In the genomic region with DNA sequence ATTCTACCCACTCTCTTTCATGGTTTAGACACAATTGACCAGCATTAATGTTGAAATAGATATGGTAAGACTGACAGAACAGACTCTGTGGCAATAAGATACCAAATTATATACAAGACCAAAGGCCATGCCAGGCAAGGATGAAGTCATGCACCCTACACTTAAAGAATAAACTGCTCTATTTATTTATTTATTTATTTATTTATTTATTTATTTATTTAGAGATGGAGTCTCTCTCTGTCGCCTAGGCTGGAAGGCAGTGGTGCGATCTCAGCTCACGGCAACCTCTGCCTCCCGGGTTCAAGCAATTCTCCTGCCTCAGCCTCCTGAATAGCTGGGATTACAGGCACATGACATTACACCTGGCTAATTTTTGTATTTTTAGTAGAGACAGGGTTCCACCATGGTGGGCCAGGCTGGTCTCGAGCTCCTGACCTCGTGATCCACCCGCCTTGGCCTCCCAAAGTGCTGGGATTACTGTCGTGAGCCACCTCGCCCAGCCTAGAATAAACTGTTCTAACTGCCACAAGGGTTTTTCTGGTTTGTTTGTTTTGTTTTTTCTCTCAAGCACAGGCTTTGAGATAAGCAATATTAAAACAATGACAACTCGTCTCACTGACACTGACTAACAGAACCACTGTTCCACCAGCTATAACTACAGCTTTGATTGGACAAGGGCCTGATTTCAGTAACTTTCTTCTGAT, we compare ENCODE assay signal across 3 cellular contexts.
A peak's percentile ranks its signal among the peaks of the same experiment; 100 is the strongest.
TF ChIP-seq lines count a peak whose summit lies in the region.

No MANE protein-coding gene starts in this region.

TF ChIP-seq in A549, 52 proteins besides CTCF, POLR2A, EP300 and RAD21:
- peak; percentile 61 for TF ChIP-seq ZC3H11A (IDR thresholded peaks at IDR 0.05)

TF ChIP-seq in HEK293, 187 proteins besides CTCF, POLR2A, EP300 and RAD21 (continues in another document):
- TF ChIP-seq ZNF623 (tag by site-specific recombination; IDR thresholded peaks at IDR 0.05) (peak; percentile 70), ZBTB8A (tag by site-specific recombination; IDR thresholded peaks at IDR 0.05) (peak; percentile 48), ZNF654 (tag by site-specific recombination; IDR thresholded peaks at IDR 0.05; ENCODE audit: low read depth) (peak; percentile 21; the same call in 1 of the 2 replicates), ZXDB (tag by site-specific recombination; IDR thresholded peaks at IDR 0.05) (peak; percentile 54; the same call in 1 of the 2 replicates), ZNF404 (tag by site-specific recombination; IDR thresholded peaks at IDR 0.05) (0 out of 2 replicates have a peak, but pooled peaks have one; percentile 29), ZNF394 (tag by site-specific recombination; IDR thresholded peaks at IDR 0.05; ENCODE audit: borderline replicate concordance) (peak; percentile 89), ZNF510 (tag by site-specific recombination; IDR thresholded peaks at IDR 0.05; ENCODE audit: insufficient replicate concordance) (peak; percentile 61), ZNF558 (tag by site-specific recombination; IDR thresholded peaks at IDR 0.05) (0 out of 2 replicates have a peak, but pooled peaks have one; percentile 39), ZNF138 (tag by site-specific recombination; IDR thresholded peaks at IDR 0.05; ENCODE audit: borderline replicate concordance) (0 out of 2 replicates have a peak, but pooled peaks have one; percentile 22), ZNF629 (tag by site-specific recombination; IDR thresholded peaks at IDR 0.05) (0 out of 2 replicates have a peak, but pooled peaks have one; percentile 16), ZNF202 (tag by site-specific recombination; IDR thresholded peaks at IDR 0.05; ENCODE audit: borderline replicate concordance) (peak; percentile 67; the same call in 1 of the 2 replicates), ZNF560 (tag by site-specific recombination; IDR thresholded peaks at IDR 0.05; ENCODE audit: borderline replicate concordance) (0 out of 2 replicates have a peak, but pooled peaks have one; percentile 35), ZNF426 (tag by site-specific recombination; IDR thresholded peaks at IDR 0.05) (peak; percentile 74), ZNF140 (tag by site-specific recombination; IDR thresholded peaks at IDR 0.05) (peak; percentile 81)
- TF ChIP-seq, protein P1, sequence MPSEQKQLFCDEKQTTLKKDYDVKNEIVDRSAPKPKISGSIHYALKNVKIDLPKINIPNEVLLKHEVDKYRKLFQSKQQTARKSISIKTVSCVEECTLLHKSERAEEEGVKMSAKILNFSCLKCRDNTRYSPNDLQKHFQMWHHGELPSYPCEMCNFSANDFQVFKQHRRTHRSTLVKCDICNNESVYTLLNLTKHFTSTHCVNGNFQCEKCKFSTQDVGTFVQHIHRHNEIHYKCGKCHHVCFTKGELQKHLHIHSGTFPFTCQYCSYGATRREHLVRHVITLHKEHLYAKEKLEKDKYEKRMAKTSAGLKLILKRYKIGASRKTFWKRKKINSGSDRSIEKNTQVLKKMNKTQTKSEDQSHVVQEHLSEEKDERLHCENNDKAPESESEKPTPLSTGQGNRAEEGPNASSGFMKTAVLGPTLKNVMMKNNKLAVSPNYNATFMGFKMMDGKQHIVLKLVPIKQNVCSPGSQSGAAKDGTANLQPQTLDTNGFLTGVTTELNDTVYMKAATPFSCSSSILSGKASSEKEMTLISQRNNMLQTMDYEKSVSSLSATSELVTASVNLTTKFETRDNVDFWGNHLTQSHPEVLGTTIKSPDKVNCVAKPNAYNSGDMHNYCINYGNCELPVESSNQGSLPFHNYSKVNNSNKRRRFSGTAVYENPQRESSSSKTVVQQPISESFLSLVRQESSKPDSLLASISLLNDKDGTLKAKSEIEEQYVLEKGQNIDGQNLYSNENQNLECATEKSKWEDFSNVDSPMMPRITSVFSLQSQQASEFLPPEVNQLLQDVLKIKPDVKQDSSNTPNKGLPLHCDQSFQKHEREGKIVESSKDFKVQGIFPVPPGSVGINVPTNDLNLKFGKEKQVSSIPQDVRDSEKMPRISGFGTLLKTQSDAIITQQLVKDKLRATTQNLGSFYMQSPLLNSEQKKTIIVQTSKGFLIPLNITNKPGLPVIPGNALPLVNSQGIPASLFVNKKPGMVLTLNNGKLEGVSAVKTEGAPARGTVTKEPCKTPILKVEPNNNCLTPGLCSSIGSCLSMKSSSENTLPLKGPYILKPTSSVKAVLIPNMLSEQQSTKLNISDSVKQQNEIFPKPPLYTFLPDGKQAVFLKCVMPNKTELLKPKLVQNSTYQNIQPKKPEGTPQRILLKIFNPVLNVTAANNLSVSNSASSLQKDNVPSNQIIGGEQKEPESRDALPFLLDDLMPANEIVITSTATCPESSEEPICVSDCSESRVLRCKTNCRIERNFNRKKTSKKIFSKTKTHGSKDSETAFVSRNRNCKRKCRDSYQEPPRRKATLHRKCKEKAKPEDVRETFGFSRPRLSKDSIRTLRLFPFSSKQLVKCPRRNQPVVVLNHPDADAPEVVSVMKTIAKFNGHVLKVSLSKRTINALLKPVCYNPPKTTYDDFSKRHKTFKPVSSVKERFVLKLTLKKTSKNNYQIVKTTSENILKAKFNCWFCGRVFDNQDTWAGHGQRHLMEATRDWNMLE (tag by site-specific recombination; conservative IDR thresholded peaks at IDR 0.05; ENCODE audit: low read depth): peak; percentile 90
- TF ChIP-seq, protein P2, sequence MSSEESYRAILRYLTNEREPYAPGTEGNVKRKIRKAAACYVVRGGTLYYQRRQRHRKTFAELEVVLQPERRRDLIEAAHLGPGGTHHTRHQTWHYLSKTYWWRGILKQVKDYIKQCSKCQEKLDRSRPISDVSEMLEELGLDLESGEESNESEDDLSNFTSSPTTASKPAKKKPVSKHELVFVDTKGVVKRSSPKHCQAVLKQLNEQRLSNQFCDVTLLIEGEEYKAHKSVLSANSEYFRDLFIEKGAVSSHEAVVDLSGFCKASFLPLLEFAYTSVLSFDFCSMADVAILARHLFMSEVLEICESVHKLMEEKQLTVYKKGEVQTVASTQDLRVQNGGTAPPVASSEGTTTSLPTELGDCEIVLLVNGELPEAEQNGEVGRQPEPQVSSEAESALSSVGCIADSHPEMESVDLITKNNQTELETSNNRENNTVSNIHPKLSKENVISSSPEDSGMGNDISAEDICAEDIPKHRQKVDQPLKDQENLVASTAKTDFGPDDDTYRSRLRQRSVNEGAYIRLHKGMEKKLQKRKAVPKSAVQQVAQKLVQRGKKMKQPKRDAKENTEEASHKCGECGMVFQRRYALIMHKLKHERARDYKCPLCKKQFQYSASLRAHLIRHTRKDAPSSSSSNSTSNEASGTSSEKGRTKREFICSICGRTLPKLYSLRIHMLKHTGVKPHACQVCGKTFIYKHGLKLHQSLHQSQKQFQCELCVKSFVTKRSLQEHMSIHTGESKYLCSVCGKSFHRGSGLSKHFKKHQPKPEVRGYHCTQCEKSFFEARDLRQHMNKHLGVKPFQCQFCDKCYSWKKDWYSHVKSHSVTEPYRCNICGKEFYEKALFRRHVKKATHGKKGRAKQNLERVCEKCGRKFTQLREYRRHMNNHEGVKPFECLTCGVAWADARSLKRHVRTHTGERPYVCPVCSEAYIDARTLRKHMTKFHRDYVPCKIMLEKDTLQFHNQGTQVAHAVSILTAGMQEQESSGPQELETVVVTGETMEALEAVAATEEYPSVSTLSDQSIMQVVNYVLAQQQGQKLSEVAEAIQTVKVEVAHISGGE (tag by site-specific recombination; conservative IDR thresholded peaks at IDR 0.05; ENCODE audit: low read depth): peak; percentile 62

TF ChIP-seq in HepG2, 621 proteins besides CTCF, POLR2A, EP300 and RAD21:
- TF ChIP-seq, protein P3, sequence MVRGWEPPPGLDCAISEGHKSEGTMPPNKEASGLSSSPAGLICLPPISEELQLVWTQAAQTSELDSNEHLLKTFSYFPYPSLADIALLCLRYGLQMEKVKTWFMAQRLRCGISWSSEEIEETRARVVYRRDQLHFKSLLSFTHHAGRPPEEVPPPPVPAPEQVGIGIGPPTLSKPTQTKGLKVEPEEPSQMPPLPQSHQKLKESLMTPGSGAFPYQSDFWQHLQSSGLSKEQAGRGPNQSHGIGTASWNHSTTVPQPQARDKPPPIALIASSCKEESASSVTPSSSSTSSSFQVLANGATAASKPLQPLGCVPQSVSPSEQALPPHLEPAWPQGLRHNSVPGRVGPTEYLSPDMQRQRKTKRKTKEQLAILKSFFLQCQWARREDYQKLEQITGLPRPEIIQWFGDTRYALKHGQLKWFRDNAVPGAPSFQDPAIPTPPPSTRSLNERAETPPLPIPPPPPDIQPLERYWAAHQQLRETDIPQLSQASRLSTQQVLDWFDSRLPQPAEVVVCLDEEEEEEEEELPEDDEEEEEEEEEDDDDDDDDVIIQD (CRISPR knock-in tag; IDR thresholded peaks at IDR 0.05; ENCODE audit: low read depth): 0 out of 2 replicates have a peak, but pooled peaks have one; percentile 59
- TF ChIP-seq, protein P4, sequence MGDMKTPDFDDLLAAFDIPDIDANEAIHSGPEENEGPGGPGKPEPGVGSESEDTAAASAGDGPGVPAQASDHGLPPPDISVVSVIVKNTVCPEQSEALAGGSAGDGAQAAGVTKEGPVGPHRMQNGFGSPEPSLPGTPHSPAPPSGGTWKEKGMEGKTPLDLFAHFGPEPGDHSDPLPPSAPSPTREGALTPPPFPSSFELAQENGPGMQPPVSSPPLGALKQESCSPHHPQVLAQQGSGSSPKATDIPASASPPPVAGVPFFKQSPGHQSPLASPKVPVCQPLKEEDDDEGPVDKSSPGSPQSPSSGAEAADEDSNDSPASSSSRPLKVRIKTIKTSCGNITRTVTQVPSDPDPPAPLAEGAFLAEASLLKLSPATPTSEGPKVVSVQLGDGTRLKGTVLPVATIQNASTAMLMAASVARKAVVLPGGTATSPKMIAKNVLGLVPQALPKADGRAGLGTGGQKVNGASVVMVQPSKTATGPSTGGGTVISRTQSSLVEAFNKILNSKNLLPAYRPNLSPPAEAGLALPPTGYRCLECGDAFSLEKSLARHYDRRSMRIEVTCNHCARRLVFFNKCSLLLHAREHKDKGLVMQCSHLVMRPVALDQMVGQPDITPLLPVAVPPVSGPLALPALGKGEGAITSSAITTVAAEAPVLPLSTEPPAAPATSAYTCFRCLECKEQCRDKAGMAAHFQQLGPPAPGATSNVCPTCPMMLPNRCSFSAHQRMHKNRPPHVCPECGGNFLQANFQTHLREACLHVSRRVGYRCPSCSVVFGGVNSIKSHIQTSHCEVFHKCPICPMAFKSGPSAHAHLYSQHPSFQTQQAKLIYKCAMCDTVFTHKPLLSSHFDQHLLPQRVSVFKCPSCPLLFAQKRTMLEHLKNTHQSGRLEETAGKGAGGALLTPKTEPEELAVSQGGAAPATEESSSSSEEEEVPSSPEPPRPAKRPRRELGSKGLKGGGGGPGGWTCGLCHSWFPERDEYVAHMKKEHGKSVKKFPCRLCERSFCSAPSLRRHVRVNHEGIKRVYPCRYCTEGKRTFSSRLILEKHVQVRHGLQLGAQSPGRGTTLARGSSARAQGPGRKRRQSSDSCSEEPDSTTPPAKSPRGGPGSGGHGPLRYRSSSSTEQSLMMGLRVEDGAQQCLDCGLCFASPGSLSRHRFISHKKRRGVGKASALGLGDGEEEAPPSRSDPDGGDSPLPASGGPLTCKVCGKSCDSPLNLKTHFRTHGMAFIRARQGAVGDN (CRISPR knock-in tag; IDR thresholded peaks at IDR 0.05): peak; percentile 44
- TF ChIP-seq ZNF136 (CRISPR knock-in tag; IDR thresholded peaks at IDR 0.05; ENCODE audit: low read depth) (peak; percentile 44; the same call in 1 of the 2 replicates), POGZ (CRISPR knock-in tag; IDR thresholded peaks at IDR 0.05) (0 out of 2 replicates have a peak, but pooled peaks have one; percentile 25)
